2 cellular contexts compared by ENCODE assay signal in genomic region chr3:53263907-53264306, GRCh38.
TF ChIP-seq lines count a peak whose summit lies in the region.

No MANE protein-coding gene starts in this region.

TF ChIP-seq in A549, 52 proteins besides CTCF, POLR2A, EP300 and RAD21 (continued from another document):
- TF ChIP-seq USF2 (IDR thresholded peaks at IDR 0.05) (no peak), HDAC2 (IDR thresholded peaks at IDR 0.05) (no peak), KDM5A (IDR thresholded peaks at IDR 0.05) (no peak), CBX2 (IDR thresholded peaks at IDR 0.05; ENCODE audit: borderline replicate concordance, low read depth) (no peak), ATOH8 (CRISPR knock-in tag; IDR thresholded peaks at IDR 0.05; ENCODE audit: low read depth) (no peak), HOXB5 (CRISPR knock-in tag; IDR thresholded peaks at IDR 0.05) (no peak), CEBPB (IDR thresholded peaks at IDR 0.05) (no peak), KDM1A (IDR thresholded peaks at IDR 0.05; ENCODE audit: low read depth) (no peak)

TF ChIP-seq in GM23338, 12 proteins besides CTCF, POLR2A, EP300 and RAD21 (continued from another document):
- TF ChIP-seq REST (IDR thresholded peaks at IDR 0.05; ENCODE audit: unreplicated experiment) (no peak), CREB1 (CRISPR knock-in tag; IDR thresholded peaks at IDR 0.05; ENCODE audit: low read depth) (no peak), NANOG (IDR thresholded peaks at IDR 0.05; ENCODE audit: borderline replicate concordance) (no peak), ZNF462 (CRISPR knock-in tag; IDR thresholded peaks at IDR 0.05) (no peak), POLR2AphosphoS5 (IDR thresholded peaks at IDR 0.05; ENCODE audit: low read depth) (no peak), ETS1 (IDR thresholded peaks at IDR 0.05) (no peak), ZNF114 (CRISPR knock-in tag; IDR thresholded peaks at IDR 0.05) (no peak), EZH2 (IDR thresholded peaks at IDR 0.05; ENCODE audit: low read depth, unreplicated experiment) (no peak), ZNF331 (CRISPR knock-in tag; IDR thresholded peaks at IDR 0.05; ENCODE audit: low read depth) (no peak)
